ENCODE assay signal across 17 cellular contexts in the genomic region with DNA sequence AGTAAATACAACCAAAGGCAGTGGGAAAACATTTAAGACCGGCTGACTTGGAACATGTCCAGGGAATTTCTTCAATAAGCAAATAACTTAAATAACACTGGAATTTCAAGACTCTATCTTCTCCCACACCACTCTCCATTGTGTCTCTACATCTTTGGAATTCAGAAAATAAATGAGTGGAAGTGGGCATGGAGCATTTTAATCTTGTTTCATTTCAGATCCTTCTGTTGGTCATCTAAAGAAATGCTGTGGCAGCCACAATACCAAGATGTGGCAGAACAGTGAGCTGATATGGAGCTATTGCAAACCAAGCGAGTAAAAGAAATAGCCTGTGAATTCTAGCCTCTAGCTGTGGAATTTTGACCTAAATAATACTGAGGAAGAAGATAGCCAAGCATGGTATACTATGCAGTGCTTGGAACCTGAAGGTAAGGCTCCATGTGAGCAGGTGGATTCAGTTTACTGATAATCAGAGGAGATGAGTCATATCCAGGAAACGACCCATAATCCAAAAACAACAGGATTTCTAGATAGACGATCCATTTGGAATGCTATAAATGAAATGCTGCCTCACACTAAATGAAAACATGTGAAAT.
DNase-seq lines count a peak whose midpoint lies in the region; ATAC-seq, FAIRE-seq and TF ChIP-seq lines count a peak whose summit lies in the region.
"Had no signal": no experiment of that assay in that cellular context is flagged by ENCODE, and none has a peak within 500 bp of the region (broad histone marks: within the 10 kb centered on the region; RNA-seq: fewer than 3 reads in every experiment).

No MANE protein-coding gene starts in this region.

- H3K27me3 ChIP-seq in adipocyte (replicated peaks; ENCODE audit: control insufficient read depth, insufficient read depth, low read length), result no peaks in the 10 kb centered on the region
- H3K27me3 ChIP-seq: right atrium auricular region, vagina had no signal

- H3K9ac ChIP-seq in adipocyte (ENCODE audit: low read length), result no peak overlapping the region

- no peak for TF ChIP-seq POLR2A in H54 (IDR thresholded peaks at IDR 0.05; ENCODE audit: low read depth, low read length)

- ATAC-seq in GM18519 (IDR thresholded peaks at IDR 0.05; ENCODE audit: low FRiP score, unreplicated experiment), result no peak
- ATAC-seq in GM19324 (IDR thresholded peaks at IDR 0.05; ENCODE audit: low FRiP score, unreplicated experiment), result no peak
- ATAC-seq: esophagus mucosa had no signal

- peak; percentile 90 for FAIRE-seq in H54 (lab: Jason Lieb, UNC)

- no peaks in the 10 kb centered on the region for H3K36me3 ChIP-seq in adipocyte (ENCODE audit: control insufficient read depth, insufficient read depth, low read length, severe bottlenecking)
- H3K36me3 ChIP-seq: right atrium auricular region, vagina had no signal

- no peak overlapping the region for H3K4me3 ChIP-seq in adipocyte (ENCODE audit: low read length)
- no peak overlapping the region for H3K4me3 ChIP-seq in foreskin fibroblast (ENCODE audit: low read depth in 1 of 2, low read length in 2 of 2)
- H3K4me3 ChIP-seq: right atrium auricular region, vagina had no signal

- TF ChIP-seq CTCF in foreskin fibroblast (IDR thresholded peaks at IDR 0.05; ENCODE audit: low read depth, low read length), result no peak

- H3K4me1 ChIP-seq in adipocyte (ENCODE audit: control insufficient read depth, insufficient read depth, low read length), result no peaks in the 10 kb centered on the region
- H3K4me1 ChIP-seq: vagina had no signal

- DNase-seq in A172 (ENCODE audit: low spot score) (peak; percentile 72), H54 (ENCODE audit: insufficient read length, low spot score) (no peak), adipocyte (ENCODE audit: low read depth) (peak; percentile 76), foreskin fibroblast (peak; percentile 18 to 77), middle frontal gyrus (ENCODE audit: extremely low spot score, low spot score) (no peak)
- DNase-seq in activated CD4-positive, alpha-beta T cell treated with anti-CD3 and anti-CD28 coated beads for 4 hours, result no peak
- DNase-seq: activated CD4-positive, alpha-beta T cell treated with anti-CD3 and anti-CD28 coated beads, Interleukin-2, amount 50 U/mL, for 1 hour; Karpas-422; NCI-H1930; OCI-M1; stimulated activated CD4-positive, alpha-beta T cell treated with anti-CD3 and anti-CD28 coated beads, Interleukin-4, amount 100 ng/mL, for 24 hours; stimulated activated naive CD4-positive, alpha-beta T cell had no signal

- H3K9me3 ChIP-seq in adipocyte (ENCODE audit: control insufficient read depth, low read length), result peaks cover 8% of the 10 kb centered on the region
- H3K9me3 ChIP-seq: right atrium auricular region, vagina had no signal

Comparison
In these comparisons a context has a peak if more than half of its experiments do, and no peak if none do; other contexts are left out.
1. DNase-seq: peak in A172 (single experiment), adipocyte (single experiment) and foreskin fibroblast (2 of 2); none in H54 (single experiment), middle frontal gyrus (single experiment) and activated CD4-positive, alpha-beta T cell treated with anti-CD3 and anti-CD28 coated beads for 4 hours (0 of 2).